Comparison of ENCODE assay signal across 17 cellular contexts in the genomic region with DNA sequence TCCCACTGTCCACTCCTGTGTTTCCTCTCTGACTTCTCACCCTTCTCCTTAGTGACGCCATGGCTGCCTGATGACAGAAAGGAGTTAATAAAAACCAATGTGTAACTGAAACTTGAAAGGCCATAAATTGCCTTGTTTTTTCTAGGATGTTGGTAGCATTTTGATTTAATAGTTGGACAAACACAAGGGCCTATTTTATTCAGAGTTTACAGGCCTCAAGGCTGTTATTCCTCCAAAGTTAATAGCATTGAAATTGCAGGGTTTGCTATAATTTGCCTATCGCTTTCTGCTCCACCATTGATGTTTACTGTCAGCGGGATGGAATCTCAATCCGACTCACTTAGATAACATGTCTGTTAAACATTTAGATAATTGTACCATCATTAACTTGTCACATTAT.
DNase-seq lines count a peak whose midpoint lies in the region; ATAC-seq and TF ChIP-seq lines count a peak whose summit lies in the region.
"Had no signal": no experiment of that assay in that cellular context is flagged by ENCODE, and none has a peak within 500 bp of the region (broad histone marks: within the 10 kb centered on the region; RNA-seq: fewer than 3 reads in every experiment).

No MANE protein-coding gene starts in this region.

- H3K18ac ChIP-seq in mesenchymal stem cell (ENCODE audit: low read depth in 1 of 2, low read length in 2 of 2) = no peak overlapping the region

- H4K8ac ChIP-seq in mesenchymal stem cell (ENCODE audit: low read length) = no peak overlapping the region

- DNase-seq in NCI-H1417 treated with DMSO at 0.1 percent for 48 hours (lab: John Stamatoyannopoulos, UW) (peak; percentile 93), prostate gland (ENCODE audit: low spot score) (no peak), brain microvascular endothelial cell (no peak), mesenchymal stem cell (no peak)
- no peak for DNase-seq in NK-92 treated with Interleukin-12 subunit alpha and Interleukin-12 subunit beta, amount 100 ng/mL, for 24 hours (lab: John Stamatoyannopoulos, UW)
- DNase-seq: activated CD4-positive, alpha-beta T cell treated with anti-CD3 and anti-CD28 coated beads, Interleukin-2, amount 50 U/mL, for 1 hour; Calu3; effector memory CD8-positive, alpha-beta T cell; MG63; SJCRH30 had no signal

- H2BK120ac ChIP-seq in mesenchymal stem cell (ENCODE audit: low read depth, low read length) = no peak overlapping the region

- peaks cover 30% of the 10 kb centered on the region for H3K27me3 Mint-ChIP-seq in brain
- H3K27me3 Mint-ChIP-seq: activated naive CD8-positive, alpha-beta T cell; effector memory CD8-positive, alpha-beta T cell had no signal

- H3K4me2 ChIP-seq in mesenchymal stem cell (ENCODE audit: low read length, poor library complexity, severe bottlenecking) = no peak overlapping the region

- H3K4me3 ChIP-seq in prostate gland (no peak overlapping the region), brain microvascular endothelial cell (ENCODE audit: low read depth, low read length) (no peak overlapping the region), mesenchymal stem cell (ENCODE audit: insufficient read depth in 1 of 2, low read depth in 1 of 2, low read length in 2 of 2) (no peak overlapping the region)
- H3K4me3 ChIP-seq: cardiac muscle cell, lung, MG63, SJCRH30, skin epidermis had no signal

- no peak overlapping the region for H2BK5ac ChIP-seq in mesenchymal stem cell (ENCODE audit: low read depth, low read length, poor library complexity, severe bottlenecking)

- intact Hi-C loops in prostate gland (cut with DNase I) = no loop called here

- H3K36me3 ChIP-seq in prostate gland (peaks cover 0 to 4% of the 10 kb centered on the region in 2 donors), brain microvascular endothelial cell (replicated peaks) (no peaks in the 10 kb centered on the region), mesenchymal stem cell (ENCODE audit: control insufficient read depth in 1 of 2, insufficient read depth in 2 of 2, low read depth in 1 of 2, low read length in 2 of 2) (no peaks in the 10 kb centered on the region)
- H3K36me3 ChIP-seq: cardiac muscle cell, MG63, SJCRH30 had no signal

- no peaks in the 10 kb centered on the region for H3K27me3 ChIP-seq in prostate gland (replicated peaks; ENCODE audit: insufficient read depth)
- H3K27me3 ChIP-seq in brain microvascular endothelial cell (replicated peaks) = no peaks in the 10 kb centered on the region
- H3K27me3 ChIP-seq in mesenchymal stem cell (ENCODE audit: control insufficient read depth in 1 of 2, insufficient read depth in 1 of 2, low read length in 2 of 2) = peaks cover 0 to 19% of the 10 kb centered on the region in 2 experiments
- H3K27me3 ChIP-seq: cardiac muscle cell, MG63, SJCRH30 had no signal

- H3K4me1 Mint-ChIP-seq in brain = peaks cover 53% of the 10 kb centered on the region

- no peaks in the 10 kb centered on the region for H3K36me3 Mint-ChIP-seq in brain

- no peak overlapping the region for H2BK12ac ChIP-seq in mesenchymal stem cell (ENCODE audit: low read length in 2 of 2)

- peak overlapping the region in 1 of 2 experiments; percentile 37 for H3K14ac ChIP-seq in mesenchymal stem cell (ENCODE audit: low read length in 2 of 2)

- H2AK5ac ChIP-seq in mesenchymal stem cell (ENCODE audit: low read length, severe bottlenecking) = no peak overlapping the region

- peak overlapping the region in 4 of 5 experiments; percentile 65 to 82 (median 74) for H3K27ac Mint-ChIP-seq in brain
- H3K27ac Mint-ChIP-seq: activated naive CD8-positive, alpha-beta T cell had no signal

- H2AFZ ChIP-seq in mesenchymal stem cell (ENCODE audit: low read depth, low read length) = no peak overlapping the region

- H3K4me1 ChIP-seq in prostate gland (replicated peaks) (peaks cover 34% of the 10 kb centered on the region), mesenchymal stem cell (ENCODE audit: control insufficient read depth, insufficient read depth, low read depth, low read length) (peaks cover 1% of the 10 kb centered on the region)
- H3K4me1 ChIP-seq: SJCRH30 had no signal

- TF ChIP-seq POLR2A in prostate gland (IDR thresholded peaks at IDR 0.05) = no peak

- no peak overlapping the region for H3K9ac ChIP-seq in mesenchymal stem cell (ENCODE audit: low read length)

- H4K91ac ChIP-seq in mesenchymal stem cell (ENCODE audit: low read length) = no peak overlapping the region

- H3K79me1 ChIP-seq in mesenchymal stem cell (replicated peaks; ENCODE audit: low read length, poor library complexity, severe bottlenecking) = no peaks in the 10 kb centered on the region

- no peak overlapping the region for H3K23ac ChIP-seq in mesenchymal stem cell (ENCODE audit: low read length in 2 of 2)

- TF ChIP-seq CTCF in 22Rv1 (IDR thresholded peaks at IDR 0.05) = no peak
- no peak for TF ChIP-seq CTCF in brain (conservative IDR thresholded peaks at IDR 0.05)
- no peak for TF ChIP-seq CTCF in prostate gland (IDR thresholded peaks at IDR 0.05)
- no peak for TF ChIP-seq CTCF in brain microvascular endothelial cell (IDR thresholded peaks at IDR 0.05; ENCODE audit: low read depth, low read length, missing control alignments)

- H3K9me3 ChIP-seq in prostate gland (no peaks in the 10 kb centered on the region), mesenchymal stem cell (ENCODE audit: control insufficient read depth, low read length) (no peaks in the 10 kb centered on the region)
- H3K9me3 ChIP-seq: MG63, SJCRH30 had no signal

- no peak overlapping the region for H3K4ac ChIP-seq in mesenchymal stem cell (ENCODE audit: low read depth in 1 of 2, low read length in 2 of 2)

- no peaks in the 10 kb centered on the region for H3K9me3 Mint-ChIP-seq in brain
- H3K9me3 Mint-ChIP-seq: effector memory CD8-positive, alpha-beta T cell had no signal

- H2BK15ac ChIP-seq in mesenchymal stem cell (ENCODE audit: low read depth, poor library complexity, severe bottlenecking) = no peak overlapping the region

- 58% methylated on average over 4 of the region's 4 CpGs for WGBS in prostate gland
- WGBS in mesenchymal stem cell = 78% methylated on average over 1 of the region's 4 CpGs

- no peak for ATAC-seq in HG03025 (IDR thresholded peaks at IDR 0.05; ENCODE audit: low FRiP score, unreplicated experiment)
- ATAC-seq: effector memory CD8-positive, alpha-beta T cell had no signal

- in situ Hi-C loops in brain microvascular endothelial cell (cut with HindIII; ENCODE audit: low pct_ligation_motif_present, low sequenced_read_pairs) = no loop called here

- H3K27ac ChIP-seq in 22Rv1 (0 out of 2 replicates have a peak overlapping the region, but pooled peaks have one; percentile 12), prostate gland (peak overlapping the region; percentile 94 to 95), brain microvascular endothelial cell (no peak overlapping the region), mesenchymal stem cell (ENCODE audit: low read length, poor library complexity, severe bottlenecking) (no peak overlapping the region)
- H3K27ac ChIP-seq: cardiac muscle cell, SJCRH30 had no signal

- H3K4me3 Mint-ChIP-seq in brain = no peak overlapping the region
- H3K4me3 Mint-ChIP-seq: activated naive CD8-positive, alpha-beta T cell; effector memory CD8-positive, alpha-beta T cell had no signal

Comparison
In these comparisons a context has a peak if more than half of its experiments do, and no peak if none do; other contexts are left out.
1. H3K27ac ChIP-seq: peak in 22Rv1 (single experiment) and prostate gland (2 of 2); none in brain microvascular endothelial cell (single experiment) and mesenchymal stem cell (single experiment).